In genomic region chrX:41347186-41347585, GRCh38 we compare ENCODE assay signal across 12 cellular contexts.
"Had no signal": no experiment of that assay in that cellular context is flagged by ENCODE, and none has a peak within 500 bp of the region (broad histone marks: within the 10 kb centered on the region; RNA-seq: fewer than 3 reads in every experiment).

No MANE protein-coding gene starts in this region.

- H3K9me3 Mint-ChIP-seq: activated B cell treated with CpG ODN at 0.5 μM for 24 hours; naive thymus-derived CD8-positive, alpha-beta T cell; T-cell had no signal

- DNase-seq: activated B cell treated with CpG ODN at 0.5 μM for 24 hours; activated CD4-positive, alpha-beta T cell treated with anti-CD3 and anti-CD28 coated beads, Interleukin-2, amount 50 U/mL, for 1 hour; activated naive CD4-positive, alpha-beta T cell treated with anti-CD3 and anti-CD28 coated beads, Interleukin-2, amount 50 U/mL, for 16 hours; foreskin keratinocyte; left colon; naive thymus-derived CD8-positive, alpha-beta T cell; psoas muscle; stimulated activated CD4-positive, alpha-beta T cell treated with anti-CD3 and anti-CD28 coated beads, Interleukin-2, amount 100 ng/mL, for 24 hours; stimulated activated naive CD8-positive, alpha-beta T cell treated with anti-CD3 and anti-CD28 coated beads, Interleukin-15, Interleukin-2, amounts not matched to agents 100 U/mL and 50 U/mL, for 24 hours; T-cell; testis had no signal

- H3K27ac Mint-ChIP-seq: activated B cell treated with CpG ODN at 0.5 μM for 24 hours, T-cell had no signal

- H3K27me3 Mint-ChIP-seq: activated B cell treated with CpG ODN at 0.5 μM for 24 hours; naive thymus-derived CD8-positive, alpha-beta T cell; T-cell had no signal

- ATAC-seq: foreskin keratinocyte; left colon; naive thymus-derived CD8-positive, alpha-beta T cell; psoas muscle; sciatic nerve; stimulated activated naive CD8-positive, alpha-beta T cell treated with anti-CD3 and anti-CD28 coated beads, Interleukin-15, Interleukin-2, amounts not matched to agents 100 U/mL and 50 U/mL, for 24 hours; T-cell had no signal

- H3K4me3 Mint-ChIP-seq: activated B cell treated with CpG ODN at 0.5 μM for 24 hours, T-cell had no signal
